In genomic region chr16:88789593-88789992, GRCh38 we compare ENCODE assay signal across 12 cellular contexts. TPM values are rescaled to one million over a fixed set of nuclear protein-coding genes. Genes with fewer than 3 reads are reported as not detected.
DNase-seq lines count a peak whose midpoint lies in the region; ATAC-seq and TF ChIP-seq lines count a peak whose summit lies in the region.
"Had no signal": no experiment of that assay in that cellular context is flagged by ENCODE, and none has a peak within 500 bp of the region (broad histone marks: within the 10 kb centered on the region; RNA-seq: fewer than 3 reads in every experiment).

No MANE protein-coding gene starts in this region.

- TF ChIP-seq CTCF in HL-60 (IDR thresholded peaks at IDR 0.05; ENCODE audit: insufficient read depth, low read length) (no peak), gastroesophageal sphincter (IDR thresholded peaks at IDR 0.05) (no peak)

- no peaks in the 10 kb centered on the region for H3K27me3 Mint-ChIP-seq in T-cell

- no peaks in the 10 kb centered on the region for H3K9me3 ChIP-seq in gastroesophageal sphincter
- H3K9me3 ChIP-seq: ascending aorta, Peyer's patch had no signal

- no peak for TF ChIP-seq EP300 in gastroesophageal sphincter (IDR thresholded peaks at IDR 0.05)

- H3K4me3 Mint-ChIP-seq in T-cell: peak overlapping the region in 1 of 3 donors; percentile 63

- POLR2A ChIA-PET in T-cell (lab: Charles Lee): no interaction called here

- no peaks in the 10 kb centered on the region for H3K36me3 ChIP-seq in gastroesophageal sphincter
- H3K36me3 ChIP-seq: ascending aorta, Peyer's patch had no signal

- ATAC-seq in T-cell (replicated peaks in 1 of 4): no peak
- no peak for ATAC-seq in gastroesophageal sphincter
- ATAC-seq in GM21717 (IDR thresholded peaks at IDR 0.05; ENCODE audit: unreplicated experiment): no peak

- CTCF ChIA-PET in T-cell (lab: Charles Lee): no interaction called here

- H3K4me1 ChIP-seq in gastroesophageal sphincter: peaks cover 0 to 13% (median 0%) of the 10 kb centered on the region in 3 donors

- H3K36me3 Mint-ChIP-seq in T-cell: no peaks in the 10 kb centered on the region

- H3K27ac ChIP-seq in HL-60 (replicated peaks) (peak overlapping the region; percentile 96), gastroesophageal sphincter (no peak overlapping the region)
- H3K27ac ChIP-seq: ascending aorta had no signal

- no peak for TF ChIP-seq POLR2A in gastroesophageal sphincter (IDR thresholded peaks at IDR 0.05)

- H3K4me3 ChIP-seq in HL-60 (replicated peaks; ENCODE audit: insufficient read depth, low read length) (no peak overlapping the region), gastroesophageal sphincter (no peak overlapping the region)
- H3K4me3 ChIP-seq: ascending aorta had no signal

- H3K9me3 Mint-ChIP-seq in T-cell: no peaks in the 10 kb centered on the region

- WGBS in gastroesophageal sphincter (ENCODE audit: low coverage in 1 of 2), 2 donors: 83% methylated on average over 3 of the region's 7 CpGs; no CpG with 5 or more reads in 1 of the 2 donors

- H3K27ac Mint-ChIP-seq in T-cell: peak overlapping the region; percentile 90 to 93

- H3K27me3 ChIP-seq in HL-60 (ENCODE audit: insufficient read depth, poor library complexity, severe bottlenecking) (no peaks in the 10 kb centered on the region), gastroesophageal sphincter (peaks cover 36% of the 10 kb centered on the region)
- H3K27me3 ChIP-seq: ascending aorta, Peyer's patch had no signal

- peak; percentile 62 for DNase-seq in CD1c-positive myeloid dendritic cell (ENCODE audit: extremely low spot score)
- peak in 1 of 2 experiments; percentile 72 for DNase-seq in HL-60 (ENCODE audit: low read depth in 1 of 2, low spot score in 1 of 2)
- no peak for DNase-seq in T-cell
- DNase-seq in midbrain (lab: John Stamatoyannopoulos, UW): peak; percentile 28
- DNase-seq in activated effector memory CD4-positive, alpha-beta T cell treated with anti-CD3 and anti-CD28 coated beads, Interleukin-2, amount 50 U/mL, for 16 hours: no peak
- no peak for DNase-seq in hippocampal formation (lab: John Stamatoyannopoulos, UW)
- DNase-seq: activated T-cell treated with anti-CD3 and anti-CD28 coated beads for 4 hours, foreskin fibroblast had no signal

- peaks cover 33 to 46% (median 42%) of the 10 kb centered on the region in 3 donors for H3K4me1 Mint-ChIP-seq in T-cell

RNA-seq across cellular contexts. Expression of gene PIEZO1, which starts 4.6 kb away (rescaled TPM):
- 100 to 1,000 TPM; 139 to 274 (median 240) TPM for total RNA-seq in T-cell
- total RNA-seq in gastroesophageal sphincter: 100 to 1,000 TPM; 105 to 248 (median 172) TPM

RNA-seq across cellular contexts. Expression of gene CDT1, which starts 14.0 kb away (rescaled TPM):
- total RNA-seq in T-cell (1 to 10 TPM in 4 of 5 donors, under 1 TPM in 1; 0.93 to 3.7 (median 1.5) TPM), gastroesophageal sphincter (1 to 10 TPM in 1 of 4 donors, under 1 TPM in 1, not detected in 2; 0.92 to 2.0 TPM)
- total RNA-seq: ascending aorta had no signal

RNA-seq across cellular contexts. Expression of gene APRT, which starts 22.1 kb away (rescaled TPM):
- 100 to 1,000 TPM; 166 to 245 (median 228) TPM for total RNA-seq in T-cell
- total RNA-seq in gastroesophageal sphincter: 100 to 1,000 TPM in 2 of 4 donors, 10 to 100 TPM in 2; 64.9 to 103 (median 92.9) TPM

Comparison
In these comparisons a context has a peak if more than half of its experiments do, and no peak if none do; other contexts are left out.
1. DNase-seq: peak in CD1c-positive myeloid dendritic cell (single experiment) and midbrain (single experiment); none in T-cell (0 of 34), activated effector memory CD4-positive, alpha-beta T cell treated with anti-CD3 and anti-CD28 coated beads, Interleukin-2, amount 50 U/mL, for 16 hours (single experiment) and hippocampal formation (0 of 2).